ENCODE assay signal across 1 cellular context in the genomic region with DNA sequence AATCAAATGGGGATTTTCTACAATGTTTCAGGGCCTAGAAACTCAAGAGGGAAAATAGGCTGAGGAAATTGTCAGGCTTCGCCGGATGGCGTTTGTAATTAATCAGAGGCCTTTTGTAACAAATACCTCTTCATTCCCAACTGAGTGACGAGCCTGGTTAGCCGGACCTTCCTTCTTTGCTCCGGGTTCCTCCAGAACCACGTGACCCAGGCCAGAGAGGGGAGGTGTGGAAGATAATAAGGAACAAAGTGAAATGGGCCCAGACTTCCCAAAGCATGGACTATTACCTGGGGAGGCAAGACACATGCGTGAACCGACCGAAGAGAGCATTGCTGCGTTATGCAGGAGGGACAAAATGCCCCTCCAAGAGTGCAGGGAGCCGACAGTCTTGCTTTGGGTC.
TF ChIP-seq lines count a peak whose summit lies in the region.

No MANE protein-coding gene starts in this region.

TF ChIP-seq in H1, 55 proteins besides CTCF, POLR2A, EP300 and RAD21:
- no peak for TF ChIP-seq EZH2 (IDR thresholded peaks at IDR 0.05; ENCODE audit: low read depth, low read length, severe bottlenecking)
- TF ChIP-seq, protein P1, sequence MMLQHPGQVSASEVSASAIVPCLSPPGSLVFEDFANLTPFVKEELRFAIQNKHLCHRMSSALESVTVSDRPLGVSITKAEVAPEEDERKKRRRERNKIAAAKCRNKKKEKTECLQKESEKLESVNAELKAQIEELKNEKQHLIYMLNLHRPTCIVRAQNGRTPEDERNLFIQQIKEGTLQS (IDR thresholded peaks at IDR 0.05; ENCODE audit: insufficient read depth, low read depth, low read length), result no peak
- TF ChIP-seq CHD1 (IDR thresholded peaks at IDR 0.05; ENCODE audit: low read depth, low read length), result no peak
- no peak for TF ChIP-seq KDM4A (IDR thresholded peaks at IDR 0.05; ENCODE audit: low read depth, low read length, severe bottlenecking)
- no peak for TF ChIP-seq ZNF274 (IDR thresholded peaks at IDR 0.05; ENCODE audit: borderline replicate concordance, extremely low read depth, low read length)
- TF ChIP-seq NRF1 (IDR thresholded peaks at IDR 0.05; ENCODE audit: low read depth, low read length), result no peak
- TF ChIP-seq RNF2 (IDR thresholded peaks at IDR 0.05; ENCODE audit: borderline replicate concordance, low read depth, low read length, missing control alignments, poor library complexity, severe bottlenecking), result no peak
- TF ChIP-seq, protein P2, sequence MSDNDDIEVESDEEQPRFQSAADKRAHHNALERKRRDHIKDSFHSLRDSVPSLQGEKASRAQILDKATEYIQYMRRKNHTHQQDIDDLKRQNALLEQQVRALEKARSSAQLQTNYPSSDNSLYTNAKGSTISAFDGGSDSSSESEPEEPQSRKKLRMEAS (IDR thresholded peaks at IDR 0.05), result no peak
- TF ChIP-seq RFX5 (IDR thresholded peaks at IDR 0.05; ENCODE audit: borderline replicate concordance, low read depth, low read length), result no peak
- TF ChIP-seq SIRT6 (IDR thresholded peaks at IDR 0.05; ENCODE audit: low read length), result no peak
- no peak for TF ChIP-seq MAFK (IDR thresholded peaks at IDR 0.05; ENCODE audit: low read depth, low read length)
- no peak for TF ChIP-seq GABPA (IDR thresholded peaks at IDR 0.05; ENCODE audit: borderline replicate concordance, insufficient read depth, low read length)
- TF ChIP-seq CTBP2 (IDR thresholded peaks at IDR 0.05; ENCODE audit: borderline replicate concordance, insufficient read depth, insufficient read length, low read length), result no peak
